Comparison of ENCODE assay signal across 8 cellular contexts in genomic region chr6:36129889-36130671, GRCh38. TPM values are rescaled to one million over a fixed set of nuclear protein-coding genes. Genes with fewer than 3 reads are reported as not detected.
A peak's percentile ranks its signal among the peaks of the same experiment; 100 is the strongest.
DNase-seq lines count a peak whose midpoint lies in the region; ATAC-seq and TF ChIP-seq lines count a peak whose summit lies in the region.

Gene MAPK13 (plus strand): TSS chr6:36130513. CDS start chr6:36130583, 70 bp downstream.

- H3K4me1 ChIP-seq in suprapubic skin = peaks cover 44% of the 10 kb centered on the region

- 14% methylated on average over 8 of the region's 61 CpGs for WGBS in suprapubic skin

- TF ChIP-seq POLR2A in suprapubic skin (IDR thresholded peaks at IDR 0.05) = peak in 1 of 2 donors; percentile 7

- no peaks in the 10 kb centered on the region for H3K36me3 ChIP-seq in suprapubic skin

- H3K9me3 ChIP-seq in suprapubic skin = no peaks in the 10 kb centered on the region

- TF ChIP-seq CTCF in cardiac fibroblast (IDR thresholded peaks at IDR 0.05; ENCODE audit: low read depth, low read length) = no peak
- TF ChIP-seq CTCF in suprapubic skin (IDR thresholded peaks at IDR 0.05) = no peak

- no peak for TF ChIP-seq EP300 in suprapubic skin (IDR thresholded peaks at IDR 0.05)

- no peaks in the 10 kb centered on the region for H3K27me3 ChIP-seq in suprapubic skin

- peak within 1 kb of the TSS; percentile 37 to 45 for H3K4me3 ChIP-seq in cardiac fibroblast (replicated peaks in 1 of 2; ENCODE audit: low read depth in 2 of 2, low read length in 2 of 2)
- peak within 1 kb of the TSS; percentile 63 for H3K4me3 ChIP-seq in suprapubic skin

- peak; percentile 5 for DNase-seq in NCI-H1092 treated with DMSO at 0.1 percent for 48 hours (lab: John Stamatoyannopoulos, UW)
- DNase-seq in NCI-H1092 (lab: John Stamatoyannopoulos, UW) = no peak
- DNase-seq in RKO (ENCODE audit: low spot score) = peak; percentile 91
- peak; percentile 46 to 66 for DNase-seq in cardiac fibroblast (ENCODE audit: low read depth in 2 of 2)
- DNase-seq in lung microvascular endothelial cell (ENCODE audit: low read depth in 2 of 2) = peak; percentile 35 to 65
- peak in 1 of 2 donors; percentile 60 for DNase-seq in suprapubic skin (ENCODE audit: low spot score in 2 of 2)
- DNase-seq in SIG-M5 (lab: John Stamatoyannopoulos, UW) = no peak

- H3K27ac ChIP-seq in suprapubic skin = peak within 1 kb of the TSS; percentile 92

- ATAC-seq in GM19463 (IDR thresholded peaks at IDR 0.05; ENCODE audit: unreplicated experiment) = no peak

RNA-seq across cellular contexts. Expression of gene MAPK13, which starts in this region (rescaled TPM):
- total RNA-seq in lung microvascular endothelial cell = 3.2 and 4.1 TPM in 2 replicates
- total RNA-seq in suprapubic skin = 100 to 1,000 TPM in 3 of 4 donors, 10 to 100 TPM in 1; 72.5 to 109 (median 105) TPM

Comparison
In these comparisons a context has a peak if more than half of its experiments do, and no peak if none do; other contexts are left out.
1. RNA of gene MAPK13 (total RNA-seq): 72.5 to 109 TPM in suprapubic skin; 3.2 to 4.1 TPM in lung microvascular endothelial cell; every median in the first group is over 10 times any median in the second.
2. DNase-seq: peak in NCI-H1092 treated with DMSO at 0.1 percent for 48 hours (single experiment), RKO (single experiment), cardiac fibroblast (2 of 2) and lung microvascular endothelial cell (2 of 2); none in NCI-H1092 (single experiment) and SIG-M5 (single experiment).